17 cellular contexts compared by ENCODE assay signal in genomic region chr3:149424921-149425320, GRCh38. TPM values are rescaled to one million over a fixed set of nuclear protein-coding genes. Genes with fewer than 3 reads are reported as not detected.
"Had no signal": no experiment of that assay in that cellular context is flagged by ENCODE, and none has a peak within 500 bp of the region (broad histone marks: within the 10 kb centered on the region; RNA-seq: fewer than 3 reads in every experiment).

No MANE protein-coding gene starts in this region.

- ATAC-seq: body of pancreas; gastrocnemius medialis; natural killer cell treated with Interleukin-12 subunit alpha and Interleukin-12 subunit beta and Interleukin-15 and Interleukin-18, amount 100 ng/mL, for 72 hours; psoas muscle; stimulated activated naive B cell treated with anti-CD40 and anti-IgM and Interleukin-4, amounts not matched to agents 10 μg/mL and 1 μg/mL and 100 μg/mL, for 72 hours; T-helper 17 cell had no signal

- H3K4me1 ChIP-seq: gastrocnemius medialis, psoas muscle had no signal

- H3K27ac Mint-ChIP-seq: activated B cell treated with CpG ODN at 0.5 μM for 24 hours; activated CD4-positive, alpha-beta T cell treated with anti-CD3 and anti-CD28 coated beads, Interleukin-2, amount 10 ng/mL, durations not matched to agents 24 days and 14 days; activated naive CD8-positive, alpha-beta T cell treated with anti-CD3 and anti-CD28 coated beads for 36 hours; natural killer cell treated with Interleukin-12 subunit alpha and Interleukin-12 subunit beta and Interleukin-15 and Interleukin-18, amount 100 ng/mL, for 72 hours; stimulated activated naive B cell treated with anti-CD40 and anti-IgM and Interleukin-4, amounts not matched to agents 10 μg/mL and 1 μg/mL and 100 μg/mL, for 72 hours; T-helper 17 cell had no signal

- H3K4me3 ChIP-seq: body of pancreas, coronary artery, gastrocnemius medialis, psoas muscle, tibial nerve had no signal

- H3K36me3 ChIP-seq: gastrocnemius medialis, tibial nerve had no signal

- DNase-seq: activated B cell treated with CpG ODN at 0.5 μM for 24 hours; activated CD4-positive, alpha-beta T cell treated with anti-CD3 and anti-CD28 coated beads, Interleukin-2, amount 10 ng/mL, durations not matched to agents 24 days and 14 days; activated naive CD8-positive, alpha-beta T cell treated with anti-CD3 and anti-CD28 coated beads for 36 hours; amygdala; body of pancreas; effector CD8-positive, alpha-beta T cell; gastrocnemius medialis; islet precursor cell; mesendoderm; psoas muscle; stimulated activated CD4-positive, alpha-beta T cell treated with anti-CD3 and anti-CD28 coated beads, Interleukin-2, amount 100 ng/mL, for 48 hours; stimulated activated naive B cell treated with anti-CD40 and anti-IgM and Interleukin-4, amounts not matched to agents 10 μg/mL and 1 μg/mL and 100 μg/mL, for 72 hours; T-helper 17 cell had no signal

- H3K9me3 ChIP-seq: body of pancreas, gastrocnemius medialis, psoas muscle, tibial nerve had no signal

- H3K27me3 ChIP-seq: body of pancreas, gastrocnemius medialis, tibial nerve had no signal

- H3K9me3 Mint-ChIP-seq: activated B cell treated with CpG ODN at 0.5 μM for 24 hours; activated CD4-positive, alpha-beta T cell treated with anti-CD3 and anti-CD28 coated beads, Interleukin-2, amount 10 ng/mL, durations not matched to agents 24 days and 14 days; activated naive CD8-positive, alpha-beta T cell treated with anti-CD3 and anti-CD28 coated beads for 36 hours; central memory CD8-positive, alpha-beta T cell; natural killer cell treated with Interleukin-12 subunit alpha and Interleukin-12 subunit beta and Interleukin-15 and Interleukin-18, amount 100 ng/mL, for 72 hours; stimulated activated naive B cell treated with anti-CD40 and anti-IgM and Interleukin-4, amounts not matched to agents 10 μg/mL and 1 μg/mL and 100 μg/mL, for 72 hours had no signal

- H3K27ac ChIP-seq: body of pancreas, gastrocnemius medialis, psoas muscle, tibial nerve had no signal

- H3K36me3 Mint-ChIP-seq: activated naive CD8-positive, alpha-beta T cell treated with anti-CD3 and anti-CD28 coated beads for 36 hours; natural killer cell treated with Interleukin-12 subunit alpha and Interleukin-12 subunit beta and Interleukin-15 and Interleukin-18, amount 100 ng/mL, for 72 hours; stimulated activated naive B cell treated with anti-CD40 and anti-IgM and Interleukin-4, amounts not matched to agents 10 μg/mL and 1 μg/mL and 100 μg/mL, for 72 hours had no signal

- H3K4me1 Mint-ChIP-seq: activated B cell treated with CpG ODN at 0.5 μM for 24 hours; activated CD4-positive, alpha-beta T cell treated with anti-CD3 and anti-CD28 coated beads, Interleukin-2, amount 10 ng/mL, durations not matched to agents 24 days and 14 days; activated naive CD8-positive, alpha-beta T cell treated with anti-CD3 and anti-CD28 coated beads for 36 hours; central memory CD8-positive, alpha-beta T cell; stimulated activated naive B cell treated with anti-CD40 and anti-IgM and Interleukin-4, amounts not matched to agents 10 μg/mL and 1 μg/mL and 100 μg/mL, for 72 hours; T-helper 17 cell had no signal

- H3K4me3 Mint-ChIP-seq: activated B cell treated with CpG ODN at 0.5 μM for 24 hours; activated CD4-positive, alpha-beta T cell treated with anti-CD3 and anti-CD28 coated beads, Interleukin-2, amount 10 ng/mL, durations not matched to agents 24 days and 14 days; activated naive CD8-positive, alpha-beta T cell treated with anti-CD3 and anti-CD28 coated beads for 36 hours; central memory CD8-positive, alpha-beta T cell; natural killer cell treated with Interleukin-12 subunit alpha and Interleukin-12 subunit beta and Interleukin-15 and Interleukin-18, amount 100 ng/mL, for 72 hours; stimulated activated naive B cell treated with anti-CD40 and anti-IgM and Interleukin-4, amounts not matched to agents 10 μg/mL and 1 μg/mL and 100 μg/mL, for 72 hours; T-helper 17 cell had no signal

RNA-seq across cellular contexts. Expression of gene TM4SF1, which starts 47.5 kb away (rescaled TPM):
- total RNA-seq: activated B cell treated with CpG ODN at 0.5 μM for 24 hours; activated naive CD8-positive, alpha-beta T cell treated with anti-CD3 and anti-CD28 coated beads for 36 hours; natural killer cell treated with Interleukin-12 subunit alpha and Interleukin-12 subunit beta and Interleukin-15 and Interleukin-18, amount 100 ng/mL, for 72 hours had no signal

RNA-seq across cellular contexts. Expression of gene TM4SF4, which starts 49.6 kb away (rescaled TPM):
- total RNA-seq: activated B cell treated with CpG ODN at 0.5 μM for 24 hours; activated CD4-positive, alpha-beta T cell treated with anti-CD3 and anti-CD28 coated beads, Interleukin-2, amount 10 ng/mL, durations not matched to agents 24 days and 14 days; activated naive CD8-positive, alpha-beta T cell treated with anti-CD3 and anti-CD28 coated beads for 36 hours; natural killer cell treated with Interleukin-12 subunit alpha and Interleukin-12 subunit beta and Interleukin-15 and Interleukin-18, amount 100 ng/mL, for 72 hours; T-helper 17 cell; tibial nerve had no signal
